24 cellular contexts compared by ENCODE assay signal in genomic region chr13:36323408-36323807, GRCh38. TPM values are rescaled to one million over a fixed set of nuclear protein-coding genes. Genes with fewer than 3 reads are reported as not detected.
"Had no signal": no experiment of that assay in that cellular context is flagged by ENCODE, and none has a peak within 500 bp of the region (broad histone marks: within the 10 kb centered on the region; RNA-seq: fewer than 3 reads in every experiment).

No MANE protein-coding gene starts in this region.

- H3K4me3 ChIP-seq: K562 had no signal

- DNase-seq: activated CD4-positive, alpha-beta T cell treated with anti-CD3 and anti-CD28 coated beads for 48 hours; activated CD4-positive, alpha-beta T cell treated with anti-CD3 and anti-CD28 coated beads, Interleukin-2, amount 50 U/mL, for 4 hours; activated CD4-positive, CD25-positive, alpha-beta regulatory T cell treated with anti-CD3 and anti-CD28 coated beads, Interleukin-2, amount 50 U/mL, for 72 hours; activated CD8-positive, alpha-beta T cell treated with anti-CD3 and anti-CD28 coated beads, Interleukin-2, amount 10 ng/mL, durations not matched to agents 7 days and 5 days; activated effector memory CD4-positive, alpha-beta T cell treated with anti-CD3 and anti-CD28 coated beads, Interleukin-2, amount 50 U/mL, for 16 hours; activated naive CD4-positive, alpha-beta T cell treated with Interleukin-2 at 50 U/mL for 16 hours; activated T-cell treated with anti-CD3 and anti-CD28 coated beads, Interleukin-2, amount 50 U/mL, for 24 hours; amygdala; cerebellar nuclear complex; MM.1S; NCI-H1105 treated with DMSO at 0.1 percent for 48 hours; NCI-H146; NCI-H1930; NCI-H2171; NCI-H2227 treated with DMSO at 0.1 percent for 48 hours; NCI-H526; NCI-H82; RPMI8226 had no signal

- H3K27me3 Mint-ChIP-seq: activated naive CD8-positive, alpha-beta T cell; activated T-cell treated with anti-CD3 and anti-CD28 coated beads, Interleukin-2, amount 50 U/mL, for 24 hours had no signal

- H3K9me3 Mint-ChIP-seq: activated T-cell treated with anti-CD3 and anti-CD28 coated beads, Interleukin-2, amount 50 U/mL, for 24 hours; T-helper 1 cell treated with Interleukin-12 subunit alpha and Interleukin-12 subunit beta and Interleukin-4 antibody, amounts not matched to agents 30 μg/mL and 1 μg/mL, for 36 hours had no signal

- H3K4me3 Mint-ChIP-seq: activated CD8-positive, alpha-beta T cell treated with anti-CD3 and anti-CD28 coated beads, Interleukin-2, amount 10 ng/mL, durations not matched to agents 7 days and 5 days; activated naive CD8-positive, alpha-beta T cell; activated T-cell treated with anti-CD3 and anti-CD28 coated beads, Interleukin-2, amount 50 U/mL, for 24 hours; T-helper 1 cell treated with Interleukin-12 subunit alpha and Interleukin-12 subunit beta and Interleukin-4 antibody, amounts not matched to agents 30 μg/mL and 1 μg/mL, for 36 hours had no signal

- H3K27ac Mint-ChIP-seq: activated CD8-positive, alpha-beta T cell treated with anti-CD3 and anti-CD28 coated beads, Interleukin-2, amount 10 ng/mL, durations not matched to agents 7 days and 5 days; activated naive CD8-positive, alpha-beta T cell; activated T-cell treated with anti-CD3 and anti-CD28 coated beads, Interleukin-2, amount 50 U/mL, for 24 hours; T-helper 1 cell treated with Interleukin-12 subunit alpha and Interleukin-12 subunit beta and Interleukin-4 antibody, amounts not matched to agents 30 μg/mL and 1 μg/mL, for 36 hours had no signal

- FAIRE-seq: K562 had no signal

- ATAC-seq: activated CD8-positive, alpha-beta T cell treated with anti-CD3 and anti-CD28 coated beads, Interleukin-2, amount 10 ng/mL, durations not matched to agents 7 days and 5 days; Panc1; Right ventricle myocardium inferior had no signal

RNA-seq across cellular contexts. Expression of gene SPART, which starts 22.8 kb away (rescaled TPM):
- total RNA-seq: OCI-LY7 had no signal

RNA-seq across cellular contexts. Expression of gene CCDC169, which starts 25.8 kb away (rescaled TPM):
- total RNA-seq: activated CD8-positive, alpha-beta T cell treated with anti-CD3 and anti-CD28 coated beads, Interleukin-2, amount 10 ng/mL, durations not matched to agents 7 days and 5 days; OCI-LY7; Right ventricle myocardium inferior had no signal
